ENCODE assay signal across 1 cellular context in the genomic region with DNA sequence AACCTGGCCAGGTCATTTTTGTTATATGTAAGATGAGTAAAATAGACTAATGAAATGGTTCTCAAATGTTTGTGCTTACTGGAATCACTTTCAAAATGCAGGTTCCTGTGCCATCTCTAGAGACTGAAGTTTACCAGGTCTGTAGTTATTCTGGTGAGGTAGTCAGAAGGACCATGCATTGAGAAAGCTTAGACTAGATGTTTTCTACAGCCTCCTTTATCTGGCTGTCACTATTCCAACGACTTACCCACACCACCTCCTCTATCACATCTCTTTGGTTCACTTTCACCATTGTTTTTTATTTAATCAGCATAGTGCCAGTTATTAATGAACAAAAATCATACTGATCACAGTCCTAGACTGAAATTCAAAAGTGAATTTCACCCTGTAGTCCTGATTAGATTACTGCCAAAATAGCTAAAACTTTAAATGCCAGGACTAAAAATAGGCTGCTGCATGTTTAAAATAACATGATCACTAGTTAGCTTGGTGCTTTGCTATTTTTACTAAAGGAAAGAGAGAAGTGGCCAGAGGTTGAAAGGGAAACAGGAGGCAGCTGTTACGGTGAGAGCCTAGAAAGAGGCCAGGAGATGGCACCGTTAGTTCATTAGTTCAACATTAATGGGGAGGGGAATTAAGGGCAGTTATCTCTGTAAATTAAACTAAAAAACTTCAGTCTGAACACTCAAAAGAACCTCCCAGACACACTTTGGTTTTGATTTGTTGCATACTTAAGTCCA.
TF ChIP-seq lines count a peak whose summit lies in the region.

No MANE protein-coding gene starts in this region.

TF ChIP-seq in endothelial cell of umbilical vein, 7 proteins besides CTCF, POLR2A, EP300 and RAD21 (continued from another document):
- TF ChIP-seq EZH2 (IDR thresholded peaks at IDR 0.05; ENCODE audit: borderline replicate concordance, low read depth, low read length, severe bottlenecking) (no peak), JUN (IDR thresholded peaks at IDR 0.05; ENCODE audit: borderline replicate concordance, insufficient read depth, insufficient read length, low read depth) (no peak), MYC (IDR thresholded peaks at IDR 0.05; ENCODE audit: low read depth, low read length) (no peak), GATA2 (IDR thresholded peaks at IDR 0.05; ENCODE audit: insufficient read depth, insufficient read length, low read depth, low read length) (no peak)
- TF ChIP-seq, protein P1, sequence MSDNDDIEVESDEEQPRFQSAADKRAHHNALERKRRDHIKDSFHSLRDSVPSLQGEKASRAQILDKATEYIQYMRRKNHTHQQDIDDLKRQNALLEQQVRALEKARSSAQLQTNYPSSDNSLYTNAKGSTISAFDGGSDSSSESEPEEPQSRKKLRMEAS (IDR thresholded peaks at IDR 0.05; ENCODE audit: insufficient read depth, insufficient read length): no peak
TF ChIP-seq in endothelial cell of umbilical vein: peak in this region for 0.
